Comparison of ENCODE assay signal across 24 cellular contexts in genomic region chr15:75192307-75192706, GRCh38.
"Had no signal": no experiment of that assay in that cellular context is flagged by ENCODE, and none has a peak within 500 bp of the region (broad histone marks: within the 10 kb centered on the region; RNA-seq: fewer than 3 reads in every experiment).

No MANE protein-coding gene starts in this region.

- H3K9me3 ChIP-seq: adrenal gland, body of pancreas, colonic mucosa, gastrocnemius medialis, right lobe of liver, testis, transverse colon had no signal

- H3K27ac ChIP-seq: body of pancreas, colonic mucosa, gastrocnemius medialis, hepatocyte, right lobe of liver, testis, transverse colon, WERI-Rb-1 had no signal

- H3K4me1 ChIP-seq: colonic mucosa, gastrocnemius medialis, right lobe of liver had no signal

- H3K4me3 ChIP-seq: adrenal gland, body of pancreas, colonic mucosa, gastrocnemius medialis, hepatocyte, right lobe of liver, testis, transverse colon had no signal

- ATAC-seq: activated CD4-positive, CD25-positive, alpha-beta regulatory T cell treated with anti-CD3 and anti-CD28 coated beads, Interleukin-2, amount 50 U/mL, for 24 hours; body of pancreas; gastrocnemius medialis; naive thymus-derived CD8-positive, alpha-beta T cell; right lobe of liver had no signal

- H3K27ac Mint-ChIP-seq: activated naive CD4-positive, alpha-beta T cell treated with anti-CD3 and anti-CD28 coated beads for 36 hours; activated naive CD8-positive, alpha-beta T cell treated with anti-CD3 and anti-CD28 coated beads for 36 hours; activated T-helper 1 cell treated with anti-CD3 and anti-CD28 coated beads, Interleukin-12 subunit alpha, Interleukin-12 subunit beta, Interleukin-2, Interleukin-4 antibody, amounts not matched to agents 30 ng/mL and 10 ng/mL and 1 ng/mL, durations not matched to agents 14 hours and 24 hours and 36 hours had no signal

- DNase-seq: activated CD4-positive, alpha-beta T cell treated with anti-CD3 and anti-CD28 coated beads for 48 hours; activated CD4-positive, alpha-beta T cell treated with anti-CD3 and anti-CD28 coated beads, Interleukin-2, amount 50 U/mL, for 48 hours; activated CD8-positive, alpha-beta memory T cell treated with anti-CD3 and anti-CD28 coated beads, Interleukin-2, amount 50 U/mL, for 4 hours; activated effector memory CD4-positive, alpha-beta T cell treated with anti-CD3 and anti-CD28 coated beads, Interleukin-2, amount 50 U/mL, for 16 hours; activated naive CD4-positive, alpha-beta T cell treated with anti-CD3 and anti-CD28 coated beads for 36 hours; activated naive CD8-positive, alpha-beta T cell treated with anti-CD3 and anti-CD28 coated beads for 36 hours; activated T-cell treated with anti-CD3 and anti-CD28 coated beads, Interleukin-2, amount 50 U/mL, for 1 hour; aorta; colonic mucosa; effector CD8-positive, alpha-beta T cell; gastrocnemius medialis; stimulated activated CD4-positive, alpha-beta T cell treated with anti-CD3 and anti-CD28 coated beads, Interleukin-2, amount 100 ng/mL, for 48 hours; stimulated activated naive CD4-positive, alpha-beta T cell treated with Interleukin-2 at 50 U/mL for 16 hours; T1000; testis; transverse colon; WERI-Rb-1 had no signal

- H3K9me3 Mint-ChIP-seq: activated naive CD4-positive, alpha-beta T cell treated with anti-CD3 and anti-CD28 coated beads for 36 hours; activated naive CD8-positive, alpha-beta T cell treated with anti-CD3 and anti-CD28 coated beads for 36 hours; activated T-helper 1 cell treated with anti-CD3 and anti-CD28 coated beads, Interleukin-12 subunit alpha, Interleukin-12 subunit beta, Interleukin-2, Interleukin-4 antibody, amounts not matched to agents 30 ng/mL and 10 ng/mL and 1 ng/mL, durations not matched to agents 14 hours and 24 hours and 36 hours had no signal

- H3K4me3 Mint-ChIP-seq: activated naive CD4-positive, alpha-beta T cell treated with anti-CD3 and anti-CD28 coated beads for 36 hours; activated naive CD8-positive, alpha-beta T cell treated with anti-CD3 and anti-CD28 coated beads for 36 hours; activated T-helper 1 cell treated with anti-CD3 and anti-CD28 coated beads, Interleukin-12 subunit alpha, Interleukin-12 subunit beta, Interleukin-2, Interleukin-4 antibody, amounts not matched to agents 30 ng/mL and 10 ng/mL and 1 ng/mL, durations not matched to agents 14 hours and 24 hours and 36 hours; naive thymus-derived CD8-positive, alpha-beta T cell had no signal

- H3K36me3 ChIP-seq: adrenal gland, colonic mucosa, gastrocnemius medialis, right lobe of liver, transverse colon, WERI-Rb-1 had no signal

- H2AFZ ChIP-seq: hepatocyte had no signal

- H3K36me3 Mint-ChIP-seq: activated naive CD8-positive, alpha-beta T cell treated with anti-CD3 and anti-CD28 coated beads for 36 hours; naive thymus-derived CD8-positive, alpha-beta T cell had no signal

- H3K79me2 ChIP-seq: hepatocyte had no signal

- H3K4me1 Mint-ChIP-seq: activated naive CD8-positive, alpha-beta T cell treated with anti-CD3 and anti-CD28 coated beads for 36 hours had no signal

- H3K27me3 ChIP-seq: adrenal gland, body of pancreas, colonic mucosa, hepatocyte, right lobe of liver, testis, transverse colon had no signal

- H3K4me2 ChIP-seq: hepatocyte had no signal
